Comparison of ENCODE assay signal across 23 cellular contexts in genomic region chr18:76357585-76358265, GRCh38.
"Had no signal": no experiment of that assay in that cellular context is flagged by ENCODE, and none has a peak within 500 bp of the region (broad histone marks: within the 10 kb centered on the region; RNA-seq: fewer than 3 reads in every experiment).

No MANE protein-coding gene starts in this region.

- DNase-seq: activated CD4-positive, alpha-beta T cell treated with anti-CD3 and anti-CD28 coated beads for 1 hour; activated CD4-positive, alpha-beta T cell treated with anti-CD3 and anti-CD28 coated beads, Interleukin-2, amount 10 ng/mL, durations not matched to agents 7 days and 5 days; activated CD8-positive, alpha-beta memory T cell treated with anti-CD3 and anti-CD28 coated beads, Interleukin-2, amount 10 ng/mL, durations not matched to agents 7 days and 5 days; activated naive CD4-positive, alpha-beta T cell; activated T-cell treated with anti-CD3 and anti-CD28 coated beads, Interleukin-2, amount 50 U/mL, for 48 hours; cerebellar nuclear complex; left ventricle myocardium inferior; mesendoderm; mucosa of descending colon; right cardiac atrium; stimulated activated CD4-positive, alpha-beta T cell treated with anti-CD3 and anti-CD28 coated beads, Interleukin-12 subunit alpha, Interleukin-12 subunit beta, amount 100 ng/mL, for 4 hours; stimulated activated CD4-positive, alpha-beta T cell treated with anti-CD3 and anti-CD28 coated beads, Interleukin-4, amount 100 ng/mL, for 1 hour; T-helper 17 cell; T1000 had no signal

- H3K9me3 ChIP-seq: mucosa of descending colon, vagina had no signal

- H3K4me1 ChIP-seq: left ventricle myocardium inferior had no signal

- H3K27me3 ChIP-seq: vagina had no signal

- ATAC-seq: activated CD8-positive, alpha-beta memory T cell treated with anti-CD3 and anti-CD28 coated beads, Interleukin-2, amount 10 ng/mL, durations not matched to agents 7 days and 5 days; activated CD8-positive, alpha-beta T cell treated with anti-CD3 and anti-CD28 coated beads, Interleukin-2, amount 10 ng/mL, durations not matched to agents 7 days and 5 days; activated naive CD4-positive, alpha-beta T cell treated with anti-CD3 and anti-CD28 coated beads, Interleukin-2, amount 50 U/mL, for 72 hours; mucosa of descending colon; natural killer cell treated with Interleukin-12 subunit alpha and Interleukin-12 subunit beta and Interleukin-15 and Interleukin-18, amount 100 ng/mL, for 72 hours; right cardiac atrium; T-helper 17 cell; WTC11 had no signal

- FAIRE-seq: endothelial cell of umbilical vein, islet of Langerhans had no signal

- H3K4me3 ChIP-seq: coronary artery, left ventricle myocardium inferior, lung, mucosa of descending colon, vagina had no signal

- H3K27ac ChIP-seq: coronary artery, left ventricle myocardium inferior, vagina had no signal
